ENCODE assay signal across 23 cellular contexts in genomic region chr7:151615058-151615457, GRCh38.
DNase-seq lines count a peak whose midpoint lies in the region; ATAC-seq and TF ChIP-seq lines count a peak whose summit lies in the region.
"Had no signal": no experiment of that assay in that cellular context is flagged by ENCODE, and none has a peak within 500 bp of the region (broad histone marks: within the 10 kb centered on the region; RNA-seq: fewer than 3 reads in every experiment).

No MANE protein-coding gene starts in this region.

- no peaks in the 10 kb centered on the region for H3K27me3 ChIP-seq in SK-N-SH (ENCODE audit: insufficient read depth)
- H3K27me3 ChIP-seq in neuronal stem cell (ENCODE audit: control insufficient read depth in 3 of 3, insufficient read depth in 3 of 3, low read depth in 1 of 3, low read length in 3 of 3), result no peaks in the 10 kb centered on the region
- H3K27me3 ChIP-seq in ascending aorta, result no peaks in the 10 kb centered on the region
- H3K27me3 ChIP-seq: BLaER1 treated with 17β-estradiol and CSF1 and Interleukin-3, amounts not matched to agents 10 nM and 100 nM had no signal

- H3K4me2 ChIP-seq in SK-N-SH, result no peak overlapping the region
- no peak overlapping the region for H3K4me2 ChIP-seq in neuronal stem cell (ENCODE audit: insufficient read depth, low read length, poor library complexity, severe bottlenecking)
- H3K4me2 ChIP-seq: A549; BLaER1 treated with 17β-estradiol and CSF1 and Interleukin-3, amounts not matched to agents 10 nM and 100 nM had no signal

- no peak overlapping the region for H2BK120ac ChIP-seq in neuronal stem cell (ENCODE audit: low read depth, low read length)

- no peaks in the 10 kb centered on the region for H3K9me3 ChIP-seq in SK-N-SH
- no peaks in the 10 kb centered on the region for H3K9me3 ChIP-seq in neuronal stem cell (replicated peaks in 1 of 2; ENCODE audit: control insufficient read depth in 2 of 2, insufficient read depth in 1 of 2, low read depth in 1 of 2, low read length in 2 of 2)
- no peaks in the 10 kb centered on the region for H3K9me3 ChIP-seq in ascending aorta
- H3K9me3 ChIP-seq: A549; BLaER1 treated with 17β-estradiol and CSF1 and Interleukin-3, amounts not matched to agents 10 nM and 100 nM had no signal

- H2AK5ac ChIP-seq in neuronal stem cell (ENCODE audit: low read depth, low read length), result no peak overlapping the region

- no peak overlapping the region for H3K4me3 Mint-ChIP-seq in activated T-helper 17 cell treated with anti-CD3 and anti-CD28 coated beads, Interleukin-2, amount 50 U/mL, for 72 hours
- H3K4me3 Mint-ChIP-seq: B cell; CD4-positive, alpha-beta memory T cell; CD8-positive, alpha-beta memory T cell had no signal

- H3K9me2 ChIP-seq in SK-N-SH, result no peaks in the 10 kb centered on the region

- H3K4me3 ChIP-seq in SK-N-SH (ENCODE audit: low read depth in 2 of 2, low read length in 1 of 2) (no peak overlapping the region), neuronal stem cell (ENCODE audit: low read length in 2 of 2) (no peak overlapping the region), ascending aorta (no peak overlapping the region)
- H3K4me3 ChIP-seq: A549; BLaER1 treated with 17β-estradiol and CSF1 and Interleukin-3, amounts not matched to agents 10 nM and 100 nM; GM12878 had no signal

- no peaks in the 10 kb centered on the region for H3F3A ChIP-seq in SK-N-SH (replicated peaks; ENCODE audit: insufficient read depth)

- intact Hi-C loops in ascending aorta (cut with DNase I), result no loop called here

- POLR2A ChIA-PET in SK-N-SH (lab: Yijun Ruan, JAX), result interaction anchor here (0.6 kb wide), 1 partner anchor 520 kb away, joined by 5 read pairs; no protein-coding TSS in a partner anchor

- no peak for TF ChIP-seq RAD21 in SK-N-SH (IDR thresholded peaks at IDR 0.05; ENCODE audit: low read length)

- peaks cover 83% of the 10 kb centered on the region for H3K79me2 ChIP-seq in SK-N-SH (ENCODE audit: insufficient read depth)

- TF ChIP-seq CTCF in SK-N-SH (IDR thresholded peaks at IDR 0.05), result no peak
- TF ChIP-seq CTCF in ascending aorta (IDR thresholded peaks at IDR 0.05), result no peak

- H3K4ac ChIP-seq in neuronal stem cell (ENCODE audit: low read length), result no peak overlapping the region

- no peak overlapping the region for H2BK15ac ChIP-seq in neuronal stem cell (ENCODE audit: low read length)

- no peak overlapping the region for H4K91ac ChIP-seq in neuronal stem cell (ENCODE audit: low read depth, low read length, poor library complexity)

- no peak for TF ChIP-seq EP300 in SK-N-SH (IDR thresholded peaks at IDR 0.05; ENCODE audit: borderline replicate concordance in 1 of 2, low read depth in 1 of 2, low read length in 1 of 2)

- no peak overlapping the region for H4K8ac ChIP-seq in neuronal stem cell (ENCODE audit: low read depth, low read length)

- no peaks in the 10 kb centered on the region for H3K79me1 ChIP-seq in neuronal stem cell (ENCODE audit: low read depth, low read length)

- H3K14ac ChIP-seq in neuronal stem cell (ENCODE audit: low read length), result no peak overlapping the region

- WGBS in SK-N-SH (ENCODE audit: low lambda C conversion rate), result 96% methylated on average over 3 of the region's 3 CpGs
- no CpG with 5 or more reads among the region's 3 CpGs for WGBS in neuronal stem cell (ENCODE audit: extremely low coverage in 2 of 2, insufficient read length in 2 of 2, insufficient replicate concordance in 1 of 2), 2 donors

- CTCF ChIA-PET in SK-N-SH (lab: Yijun Ruan, JAX), result interaction anchor here (0.7 to 1.9 kb wide), 4 partner anchors 15 to 145 kb away, joined by 3 to 7 read pairs (median 3); no protein-coding TSS in a partner anchor

- H3K36me3 Mint-ChIP-seq in activated T-helper 17 cell treated with anti-CD3 and anti-CD28 coated beads, Interleukin-2, amount 50 U/mL, for 72 hours (ENCODE audit: low read depth), result peaks cover 2% of the 10 kb centered on the region

- no peak overlapping the region for H2AFZ ChIP-seq in SK-N-SH (ENCODE audit: low read depth)
- H2AFZ ChIP-seq in neuronal stem cell (ENCODE audit: low read length), result no peak overlapping the region

- H2BK5ac ChIP-seq in neuronal stem cell (ENCODE audit: low read length), result no peak overlapping the region

- ATAC-seq in SK-N-SH treated with all-trans-retinoic acid at 6 μM for 48 hours (no peak), GM19351 (IDR thresholded peaks at IDR 0.05; ENCODE audit: unreplicated experiment) (no peak)
- ATAC-seq in activated T-helper 17 cell treated with anti-CD3 and anti-CD28 coated beads, Interleukin-2, amount 50 U/mL, for 72 hours (replicated peaks), result no peak
- ATAC-seq: A549, GM12878 had no signal

- H3K36me3 ChIP-seq in SK-N-SH (replicated peaks in 1 of 2; ENCODE audit: control insufficient read depth in 1 of 2, insufficient read depth in 2 of 2, low read length in 1 of 2), result peaks cover 0 to 3% of the 10 kb centered on the region in 2 experiments
- H3K36me3 ChIP-seq in neuronal stem cell (replicated peaks in 1 of 2; ENCODE audit: control insufficient read depth in 2 of 2, insufficient read depth in 2 of 2, low read length in 2 of 2), result no peaks in the 10 kb centered on the region
- H3K36me3 ChIP-seq in ascending aorta, result peaks cover 0 to 17% of the 10 kb centered on the region in 2 donors

- peak overlapping the region; percentile 16 for H3K23ac ChIP-seq in neuronal stem cell (ENCODE audit: low read depth, low read length, poor library complexity)

- H3K18ac ChIP-seq in neuronal stem cell (ENCODE audit: low read length), result no peak overlapping the region

- H3K27ac ChIP-seq in SK-N-SH (ENCODE audit: low read depth in 2 of 2, low read length in 1 of 2) (no peak overlapping the region), neuronal stem cell (replicated peaks; ENCODE audit: low read length) (no peak overlapping the region), ascending aorta (no peak overlapping the region)
- H3K27ac ChIP-seq: 22Rv1; A549; BLaER1 treated with 17β-estradiol and CSF1 and Interleukin-3, amounts not matched to agents 10 nM and 100 nM; C4-2B had no signal

- H3K4me1 ChIP-seq in SK-N-SH (ENCODE audit: control insufficient read depth in 1 of 2, insufficient read depth in 2 of 2, low read depth in 1 of 2, low read length in 1 of 2) (no peaks in the 10 kb centered on the region), neuronal stem cell (ENCODE audit: control insufficient read depth in 2 of 2, insufficient read depth in 1 of 2, low read depth in 1 of 2, low read length in 2 of 2) (no peaks in the 10 kb centered on the region), ascending aorta (no peaks in the 10 kb centered on the region)
- H3K4me1 ChIP-seq: A549 had no signal

- H3K27me3 Mint-ChIP-seq in activated T-helper 17 cell treated with anti-CD3 and anti-CD28 coated beads, Interleukin-2, amount 50 U/mL, for 72 hours, result no peaks in the 10 kb centered on the region
- H3K27me3 Mint-ChIP-seq: B cell; CD4-positive, alpha-beta memory T cell; CD8-positive, alpha-beta memory T cell had no signal

- H2BK12ac ChIP-seq in neuronal stem cell (ENCODE audit: low read length), result no peak overlapping the region

- peak overlapping the region; percentile 30 for H3K27ac Mint-ChIP-seq in activated T-helper 17 cell treated with anti-CD3 and anti-CD28 coated beads, Interleukin-2, amount 50 U/mL, for 72 hours
- H3K27ac Mint-ChIP-seq: B cell; CD4-positive, alpha-beta memory T cell had no signal

- no peaks in the 10 kb centered on the region for H3K9me3 Mint-ChIP-seq in activated T-helper 17 cell treated with anti-CD3 and anti-CD28 coated beads, Interleukin-2, amount 50 U/mL, for 72 hours
- H3K9me3 Mint-ChIP-seq: CD4-positive, alpha-beta memory T cell; CD8-positive, alpha-beta memory T cell had no signal

- DNase-seq in SK-N-SH (no peak), neuronal stem cell (ENCODE audit: low spot score) (no peak), ascending aorta (ENCODE audit: low spot score in 2 of 2) (no peak)
- DNase-seq: AML-193; CD4-positive, alpha-beta memory T cell; CD8-positive, alpha-beta memory T cell; COR-L47; DMS 273 treated with DMSO at 0.1 percent for 48 hours; DMS153; DMS53; DMS79; DND-41; EL; GDM1 had no signal

- H3K9ac ChIP-seq in SK-N-SH (no peak overlapping the region), neuronal stem cell (ENCODE audit: low read depth, low read length, poor library complexity) (no peak overlapping the region)
- H3K9ac ChIP-seq: BLaER1 treated with 17β-estradiol and CSF1 and Interleukin-3, amounts not matched to agents 10 nM and 100 nM had no signal

- peaks cover 4% of the 10 kb centered on the region for H3K4me1 Mint-ChIP-seq in activated T-helper 17 cell treated with anti-CD3 and anti-CD28 coated beads, Interleukin-2, amount 50 U/mL, for 72 hours

- peaks cover 18% of the 10 kb centered on the region for H4K20me1 ChIP-seq in SK-N-SH (ENCODE audit: insufficient read depth)

TF ChIP-seq in SK-N-SH treated with all-trans-retinoic acid at 6 μM for 48 hours, 23 proteins besides CTCF, POLR2A, EP300 and RAD21:
- peak; percentile 59; the same call in 1 of the 2 replicates for TF ChIP-seq ZNF8 (CRISPR knock-in tag; IDR thresholded peaks at IDR 0.05)
- TF ChIP-seq ZFP30 (CRISPR knock-in tag; IDR thresholded peaks at IDR 0.05), result no peak
TF ChIP-seq in SK-N-SH treated with all-trans-retinoic acid at 6 μM for 48 hours: peak in this region for 1.

TF ChIP-seq in SK-N-SH, 30 proteins besides CTCF, POLR2A, EP300 and RAD21:
- TF ChIP-seq NFIC (IDR thresholded peaks at IDR 0.05; ENCODE audit: borderline replicate concordance), result no peak
- no peak for TF ChIP-seq RXRA (IDR thresholded peaks at IDR 0.05; ENCODE audit: borderline replicate concordance, low read depth)
- no peak for TF ChIP-seq POLR2AphosphoS5 (IDR thresholded peaks at IDR 0.05; ENCODE audit: low read depth, low read length)
- TF ChIP-seq SIN3A (IDR thresholded peaks at IDR 0.05; ENCODE audit: borderline replicate concordance, low read depth, low read length), result no peak
TF ChIP-seq in SK-N-SH: peak in this region for 0.
